7 cellular contexts compared by ENCODE assay signal in the genomic region with DNA sequence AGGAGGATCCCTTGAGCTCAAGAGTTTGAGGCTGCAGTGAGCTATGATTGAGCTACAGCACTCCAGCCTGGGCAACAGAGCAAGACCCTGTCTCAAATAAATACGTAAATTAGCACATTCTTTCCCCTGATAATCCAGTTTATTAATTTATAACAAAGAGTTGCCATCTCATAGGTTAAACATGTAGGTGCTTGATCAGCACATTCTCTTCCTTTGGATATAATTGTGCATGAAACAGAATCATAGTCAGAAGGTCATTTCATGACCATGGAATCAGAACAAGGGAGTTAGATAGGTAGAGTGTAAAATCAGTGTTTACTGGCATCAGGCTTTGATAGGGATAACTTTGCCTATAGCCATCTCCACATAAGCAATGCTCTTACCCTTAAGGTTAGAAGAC.
"Had no signal": no experiment of that assay in that cellular context is flagged by ENCODE, and none has a peak within 500 bp of the region (broad histone marks: within the 10 kb centered on the region; RNA-seq: fewer than 3 reads in every experiment).

No MANE protein-coding gene starts in this region.

- DNase-seq: H9, KG1 had no signal

- H3K4me3 Mint-ChIP-seq: GM23338, H9, IgD-negative memory B cell had no signal

- H3K4me3 ChIP-seq: GM23338 had no signal

- H3K27me3 Mint-ChIP-seq: IgD-negative memory B cell had no signal

- H3K27ac Mint-ChIP-seq: GM23338, H9, IgD-negative memory B cell had no signal

- ATAC-seq: GM23338 had no signal

- H3K9me3 Mint-ChIP-seq: GM23338, H9, IgD-negative memory B cell had no signal

- H3K4me2 ChIP-seq: GM23338 had no signal

- H3K4me1 Mint-ChIP-seq: GM23338, H9 had no signal

- FAIRE-seq: H1, H54, HTR-8/SVneo had no signal
